In genomic region chr3:60742606-60743145, GRCh38 we compare ENCODE assay signal across 13 cellular contexts.
A peak's percentile ranks its signal among the peaks of the same experiment; 100 is the strongest.
DNase-seq lines count a peak whose midpoint lies in the region; TF ChIP-seq lines count a peak whose summit lies in the region.
"Had no signal": no experiment of that assay in that cellular context is flagged by ENCODE, and none has a peak within 500 bp of the region (broad histone marks: within the 10 kb centered on the region; RNA-seq: fewer than 3 reads in every experiment).

No MANE protein-coding gene starts in this region.

- POLR2A ChIA-PET in AG04450 (lab: Yijun Ruan, JAX), result no interaction called here

- no peak for DNase-seq in AG04450 (ENCODE audit: low read depth, low spot score)
- DNase-seq in HT1080 (ENCODE audit: low read depth), result peak; percentile 60
- DNase-seq in astrocyte of the hippocampus (ENCODE audit: low read depth, low spot score), result peak; percentile 72
- DNase-seq in iPS DF 4.7 (ENCODE audit: extremely low read depth, low spot score), result peak; percentile 64
- DNase-seq in hippocampal formation (lab: John Stamatoyannopoulos, UW), result no peak
- no peak for DNase-seq in activated CD4-positive, alpha-beta T cell treated with anti-CD3 and anti-CD28 coated beads for 4 hours
- DNase-seq in stimulated activated naive CD4-positive, alpha-beta T cell (lab: John Stamatoyannopoulos, UW), result no peak
- no peak for DNase-seq in DMS79 treated with DMSO at 0.1 percent for 48 hours (lab: John Stamatoyannopoulos, UW)
- DNase-seq: CD4-positive, CD25-positive, alpha-beta regulatory T cell; effector memory CD4-positive, alpha-beta T cell; NCI-H1048; T-helper 1 cell; uterus had no signal

- H3K9me3 ChIP-seq in AG04450 (ENCODE audit: control insufficient read depth, insufficient read depth, low read length), result no peaks in the 10 kb centered on the region
- H3K9me3 ChIP-seq: uterus had no signal

- H3K4me3 ChIP-seq in AG04450 (ENCODE audit: low read depth, low read length), result no peak overlapping the region
- H3K4me3 ChIP-seq: uterus had no signal

- H3K27me3 ChIP-seq in AG04450 (ENCODE audit: control insufficient read depth, insufficient read depth, low read length), result no peaks in the 10 kb centered on the region
- H3K27me3 ChIP-seq: uterus had no signal

- CTCF ChIA-PET in AG04450 (lab: Charles Lee), result interaction anchor here (0.9 to 1.7 kb wide), 9 partner anchors 9 to 206 kb away, joined by 3 to 6 read pairs (median 3); no protein-coding TSS in a partner anchor

- no peak overlapping the region for H3K27ac ChIP-seq in AG04450 (ENCODE audit: low read depth, low read length)
- H3K27ac ChIP-seq: uterus had no signal

- TF ChIP-seq CTCF in AG04450 (IDR thresholded peaks at IDR 0.05; ENCODE audit: low read depth, low read length), result peak; percentile 58

Comparison
In these comparisons a context has a peak if more than half of its experiments do, and no peak if none do; other contexts are left out.
1. DNase-seq: peak in HT1080 (single experiment), astrocyte of the hippocampus (single experiment) and iPS DF 4.7 (single experiment); none in AG04450 (single experiment), hippocampal formation (0 of 2), activated CD4-positive, alpha-beta T cell treated with anti-CD3 and anti-CD28 coated beads for 4 hours (0 of 2), stimulated activated naive CD4-positive, alpha-beta T cell (0 of 6) and DMS79 treated with DMSO at 0.1 percent for 48 hours (single experiment).